12 cellular contexts compared by ENCODE assay signal in the genomic region with DNA sequence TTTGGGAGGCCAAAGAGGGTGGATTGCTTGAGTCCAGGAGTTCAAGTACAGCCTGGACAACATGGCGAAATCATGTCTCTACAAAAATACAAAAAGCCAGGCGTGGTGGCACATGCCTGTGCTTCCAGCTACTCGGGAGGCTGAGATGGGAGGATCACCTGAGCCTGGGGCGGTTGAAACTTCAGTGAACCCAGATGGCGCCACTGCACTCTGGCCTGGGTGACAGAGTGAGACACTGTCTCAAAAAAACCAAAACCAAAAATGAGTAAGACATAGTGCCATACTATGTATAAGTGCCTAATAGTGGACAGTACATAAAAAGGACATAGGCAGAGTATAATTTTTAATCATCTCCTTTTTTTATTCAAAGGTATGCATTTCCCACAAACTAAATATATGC. TPM values are rescaled to one million over a fixed set of nuclear protein-coding genes. Genes with fewer than 3 reads are reported as not detected.
DNase-seq lines count a peak whose midpoint lies in the region; ATAC-seq, FAIRE-seq and TF ChIP-seq lines count a peak whose summit lies in the region.
"Had no signal": no experiment of that assay in that cellular context is flagged by ENCODE, and none has a peak within 500 bp of the region (broad histone marks: within the 10 kb centered on the region; RNA-seq: fewer than 3 reads in every experiment).

No MANE protein-coding gene starts in this region.

- no peaks in the 10 kb centered on the region for H3K9me3 Mint-ChIP-seq in central memory CD8-positive, alpha-beta T cell

- no peak for ATAC-seq in central memory CD8-positive, alpha-beta T cell (replicated peaks; ENCODE audit: extremely low read depth, poor library complexity, severe bottlenecking)
- ATAC-seq: activated CD4-positive, CD25-positive, alpha-beta regulatory T cell treated with anti-CD3 and anti-CD28 coated beads, Interleukin-2, amount 50 U/mL, for 24 hours; esophagus mucosa; left ventricle myocardium superior had no signal

- H3K36me3 Mint-ChIP-seq in central memory CD8-positive, alpha-beta T cell (ENCODE audit: insufficient read depth), result peaks cover 79% of the 10 kb centered on the region

- no peaks in the 10 kb centered on the region for H3K27me3 Mint-ChIP-seq in central memory CD8-positive, alpha-beta T cell

- H3K4me3 Mint-ChIP-seq in central memory CD8-positive, alpha-beta T cell, result peak overlapping the region; percentile 38

- no peak for FAIRE-seq in GM12891 (lab: Jason Lieb, UNC)

- DNase-seq in T follicular helper cell (ENCODE audit: low read depth) (peak; percentile 12), GM12891 (ENCODE audit: insufficient read length, low spot score) (no peak), mucosa of gallbladder (ENCODE audit: low spot score) (no peak)
- DNase-seq in central memory CD8-positive, alpha-beta T cell (ENCODE audit: low spot score in 2 of 2), result no peak
- DNase-seq: GF-D8, left ventricle myocardium superior, MG63, NCI-H2171 treated with DMSO at 0.1 percent for 48 hours, SK-N-SH had no signal

- TF ChIP-seq POLR2A in GM12891 (IDR thresholded peaks at IDR 0.05; ENCODE audit: low read depth, low read length), result no peak

- no peak overlapping the region for H3K27ac Mint-ChIP-seq in central memory CD8-positive, alpha-beta T cell (ENCODE audit: low read depth)

- 0 out of 3 replicates have a peak, but pooled peaks have one; percentile 9 for TF ChIP-seq CTCF in GM12872 (IDR thresholded peaks at IDR 0.05; ENCODE audit: insufficient read depth, low read depth, low read length)

- H3K4me1 Mint-ChIP-seq in central memory CD8-positive, alpha-beta T cell, result peaks cover 51% of the 10 kb centered on the region

TF ChIP-seq in GM12891, 5 proteins besides CTCF, POLR2A, EP300 and RAD21:
- TF ChIP-seq TAF1 (IDR thresholded peaks at IDR 0.05; ENCODE audit: low read depth, low read length), result no peak
- no peak for TF ChIP-seq POLR2AphosphoS5 (IDR thresholded peaks at IDR 0.05; ENCODE audit: low read depth, low read length)
TF ChIP-seq in GM12891: peak in this region for 0.

RNA-seq across cellular contexts. Expression of gene CTC1, which starts 4.0 kb away (rescaled TPM):
- polyA plus RNA-seq in GM12891 (2012; ENCODE audit: low read depth, missing spikeins), result 17.8 TPM
- total RNA-seq in mucosa of gallbladder, result 66.3 TPM

RNA-seq across cellular contexts. Expression of gene PFAS, which starts 5.3 kb away (rescaled TPM):
- 22.8 TPM for polyA plus RNA-seq in GM12891 (2012; ENCODE audit: low read depth, missing spikeins)
- total RNA-seq in mucosa of gallbladder, result 31.4 TPM

RNA-seq across cellular contexts. Expression of gene AURKB, which starts 33.5 kb away (rescaled TPM):
- 69.4 TPM for polyA plus RNA-seq in GM12891 (2012; ENCODE audit: low read depth, missing spikeins)
- 1.9 TPM for total RNA-seq in mucosa of gallbladder

RNA-seq across cellular contexts. Expression of gene RANGRF, which starts 44.6 kb away (rescaled TPM):
- 43.3 TPM for polyA plus RNA-seq in GM12891 (2012; ENCODE audit: low read depth, missing spikeins)
- total RNA-seq in mucosa of gallbladder, result 22.0 TPM

RNA-seq across cellular contexts. Expression of gene SLC25A35, which starts 51.4 kb away (rescaled TPM):
- 2.6 TPM for polyA plus RNA-seq in GM12891 (2012; ENCODE audit: low read depth, missing spikeins)
- total RNA-seq in mucosa of gallbladder, result 17.8 TPM
